8 cellular contexts compared by ENCODE assay signal in the genomic region with DNA sequence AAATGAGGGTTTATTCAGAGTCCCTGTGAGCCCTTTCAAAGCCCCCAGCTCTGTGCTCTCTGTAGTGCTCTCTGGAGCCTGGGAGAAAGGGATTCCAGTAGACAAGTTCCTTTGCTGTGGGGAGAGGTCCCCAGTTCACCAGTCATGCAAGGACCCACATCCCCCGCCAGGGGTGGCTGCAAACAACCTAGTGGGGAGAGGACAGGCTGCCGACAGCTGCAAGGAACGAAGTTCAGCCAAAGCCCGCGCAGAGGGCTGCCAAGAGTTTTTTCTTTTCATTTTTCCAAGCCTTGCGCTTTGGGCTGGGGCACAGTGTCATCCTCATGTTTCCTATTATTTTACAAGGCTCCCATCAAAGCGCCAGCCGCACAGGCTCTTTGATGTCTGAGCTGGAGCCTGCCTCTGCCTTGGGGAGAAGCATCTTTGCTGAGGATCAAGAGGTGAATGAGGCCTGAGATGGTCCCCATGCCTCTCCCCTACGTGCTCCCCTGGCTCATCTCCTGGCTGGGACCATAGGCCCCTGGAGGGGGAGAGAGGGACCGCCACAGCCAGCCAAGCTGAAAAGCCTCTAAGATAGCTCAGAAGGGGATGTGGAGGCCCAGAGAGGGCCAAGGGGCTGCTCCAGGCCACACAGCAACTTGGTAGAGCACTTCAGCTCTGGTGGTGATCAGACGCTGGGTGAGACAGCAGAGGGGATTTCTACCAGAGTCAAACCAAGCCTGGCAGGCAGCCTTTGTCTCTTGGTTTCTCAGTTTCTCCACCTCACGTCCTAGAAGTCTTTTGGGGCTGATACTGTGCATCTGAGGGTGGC. TPM values are rescaled to one million over a fixed set of nuclear protein-coding genes. Genes with fewer than 3 reads are reported as not detected.
DNase-seq lines count a peak whose midpoint lies in the region; ATAC-seq and TF ChIP-seq lines count a peak whose summit lies in the region.

No MANE protein-coding gene starts in this region.

- H3K27ac Mint-ChIP-seq in activated CD4-positive, alpha-beta memory T cell treated with anti-CD3 and anti-CD28 coated beads for 36 hours = no peak overlapping the region

- H3K9me3 ChIP-seq in right atrium auricular region (no peaks in the 10 kb centered on the region), stomach smooth muscle (ENCODE audit: control insufficient read depth in 2 of 2, low read length in 2 of 2) (no peaks in the 10 kb centered on the region)

- no peaks in the 10 kb centered on the region for H3K4me1 Mint-ChIP-seq in activated CD4-positive, alpha-beta memory T cell treated with anti-CD3 and anti-CD28 coated beads for 36 hours (ENCODE audit: low read depth)

- peak overlapping the region in 1 of 2 donors; percentile 13 for H3K9ac ChIP-seq in stomach smooth muscle (ENCODE audit: low read length in 2 of 2)

- peak; percentile 40 to 92 for TF ChIP-seq CTCF in right atrium auricular region (IDR thresholded peaks at IDR 0.05)

- DNase-seq in SK-N-DZ (ENCODE audit: low spot score) (peak; percentile 76), right atrium auricular region (ENCODE audit: low spot score) (peak; percentile 88), activated gamma-delta T cell (lab: John Stamatoyannopoulos, UW) (no peak), putamen (ENCODE audit: low spot score) (no peak)
- DNase-seq in activated CD4-positive, alpha-beta memory T cell treated with anti-CD3 and anti-CD28 coated beads for 36 hours = no peak

- ATAC-seq in GM21529 (IDR thresholded peaks at IDR 0.05; ENCODE audit: unreplicated experiment) = peak; percentile 73
- no peak for ATAC-seq in GM18907 (IDR thresholded peaks at IDR 0.05; ENCODE audit: unreplicated experiment)

- no peak overlapping the region for H3K4me3 ChIP-seq in right atrium auricular region
- no peak overlapping the region for H3K4me3 ChIP-seq in stomach smooth muscle (ENCODE audit: low read length in 2 of 2)

- no peaks in the 10 kb centered on the region for H3K27me3 ChIP-seq in right atrium auricular region
- no peaks in the 10 kb centered on the region for H3K27me3 ChIP-seq in stomach smooth muscle (ENCODE audit: control insufficient read depth in 1 of 2, insufficient read depth in 2 of 2, low read length in 2 of 2)

- H3K36me3 Mint-ChIP-seq in activated CD4-positive, alpha-beta memory T cell treated with anti-CD3 and anti-CD28 coated beads for 36 hours = no peaks in the 10 kb centered on the region

- no peaks in the 10 kb centered on the region for H3K9me3 Mint-ChIP-seq in activated CD4-positive, alpha-beta memory T cell treated with anti-CD3 and anti-CD28 coated beads for 36 hours

- H3K4me1 ChIP-seq in right atrium auricular region = peaks cover 0 to 58% of the 10 kb centered on the region in 2 donors
- H3K4me1 ChIP-seq in stomach smooth muscle (ENCODE audit: control insufficient read depth, insufficient read depth, low read length) = peaks cover 38% of the 10 kb centered on the region

- H3K36me3 ChIP-seq in right atrium auricular region (no peaks in the 10 kb centered on the region), stomach smooth muscle (ENCODE audit: control insufficient read depth in 2 of 2, insufficient read depth in 2 of 2, low read length in 2 of 2) (no peaks in the 10 kb centered on the region)

- peak overlapping the region; percentile 75 to 82 for H3K27ac ChIP-seq in right atrium auricular region
- peak overlapping the region; percentile 37 for H3K27ac ChIP-seq in stomach smooth muscle (ENCODE audit: low read length)

- H3K27me3 Mint-ChIP-seq in activated CD4-positive, alpha-beta memory T cell treated with anti-CD3 and anti-CD28 coated beads for 36 hours = no peaks in the 10 kb centered on the region

- no peak overlapping the region for H3K4me3 Mint-ChIP-seq in activated CD4-positive, alpha-beta memory T cell treated with anti-CD3 and anti-CD28 coated beads for 36 hours

- intact Hi-C loops in activated CD4-positive, alpha-beta memory T cell treated with anti-CD3 and anti-CD28 coated beads for 36 hours (cut with micrococcal nuclease) = no loop called here

- CTCF ChIA-PET in activated CD4-positive, alpha-beta memory T cell treated with anti-CD3 and anti-CD28 coated beads for 36 hours (lab: Charles Lee) = no interaction called here

- POLR2A ChIA-PET in activated CD4-positive, alpha-beta memory T cell treated with anti-CD3 and anti-CD28 coated beads for 36 hours (lab: Charles Lee) = no interaction called here

RNA-seq across cellular contexts. Expression of a gene that starts 50.5 kb away (rescaled TPM):
- polyA plus RNA-seq in SK-N-DZ (2014; cell fraction: cytosol; rRNA removed) = 0.91 and 1.0 TPM in 2 replicates
- 0.82 and 1.4 TPM in 2 replicates for polyA plus RNA-seq in SK-N-DZ (2014; cell fraction: nucleus; rRNA removed)
- total RNA-seq in right atrium auricular region = 100 to 1,000 TPM; 369 to 413 TPM
- total RNA-seq in activated CD4-positive, alpha-beta memory T cell treated with anti-CD3 and anti-CD28 coated beads for 36 hours = under 1 TPM; 0.10 to 0.14 TPM

Comparison
In these comparisons a context has a peak if more than half of its experiments do, and no peak if none do; other contexts are left out.
1. DNase-seq: peak in SK-N-DZ (single experiment) and right atrium auricular region (single experiment); none in activated gamma-delta T cell (single experiment), putamen (single experiment) and activated CD4-positive, alpha-beta memory T cell treated with anti-CD3 and anti-CD28 coated beads for 36 hours (single experiment).
2. RNA of a gene that starts 50.5 kb away (total RNA-seq): 369 to 413 TPM in right atrium auricular region; 0.10 to 0.14 TPM in activated CD4-positive, alpha-beta memory T cell treated with anti-CD3 and anti-CD28 coated beads for 36 hours; every median in the first group is over 100 times any median in the second.